ENCODE assay signal across 1 cellular context in the genomic region with DNA sequence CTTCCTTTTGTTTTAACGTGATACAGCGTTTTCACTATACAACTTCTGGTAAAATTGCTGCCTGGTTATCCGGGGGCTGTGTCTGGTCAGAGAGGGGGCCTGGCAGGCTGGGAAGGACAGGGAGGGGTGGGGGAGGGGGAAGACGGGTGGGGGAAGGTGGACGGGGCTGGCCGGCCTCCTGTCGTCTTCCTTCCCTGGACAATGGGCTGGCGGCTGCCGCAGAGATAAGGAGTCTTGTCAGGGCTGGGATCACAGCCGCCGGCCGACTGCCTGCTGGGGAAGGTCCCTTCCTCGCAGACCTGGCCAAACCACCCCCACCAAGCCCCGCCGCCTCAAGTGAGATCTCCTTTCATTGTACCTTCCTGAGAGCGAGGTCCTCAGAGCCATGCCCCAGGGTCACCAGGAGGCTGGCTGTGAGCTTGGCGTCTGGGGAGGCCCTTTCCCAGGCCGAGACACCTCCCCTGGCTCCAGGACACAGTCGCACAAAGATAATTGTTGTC.
TF ChIP-seq lines count a peak whose summit lies in the region.

No MANE protein-coding gene starts in this region.

TF ChIP-seq in GM23338, 12 proteins besides CTCF, POLR2A, EP300 and RAD21 (continued from another document):
- TF ChIP-seq, protein P1, sequence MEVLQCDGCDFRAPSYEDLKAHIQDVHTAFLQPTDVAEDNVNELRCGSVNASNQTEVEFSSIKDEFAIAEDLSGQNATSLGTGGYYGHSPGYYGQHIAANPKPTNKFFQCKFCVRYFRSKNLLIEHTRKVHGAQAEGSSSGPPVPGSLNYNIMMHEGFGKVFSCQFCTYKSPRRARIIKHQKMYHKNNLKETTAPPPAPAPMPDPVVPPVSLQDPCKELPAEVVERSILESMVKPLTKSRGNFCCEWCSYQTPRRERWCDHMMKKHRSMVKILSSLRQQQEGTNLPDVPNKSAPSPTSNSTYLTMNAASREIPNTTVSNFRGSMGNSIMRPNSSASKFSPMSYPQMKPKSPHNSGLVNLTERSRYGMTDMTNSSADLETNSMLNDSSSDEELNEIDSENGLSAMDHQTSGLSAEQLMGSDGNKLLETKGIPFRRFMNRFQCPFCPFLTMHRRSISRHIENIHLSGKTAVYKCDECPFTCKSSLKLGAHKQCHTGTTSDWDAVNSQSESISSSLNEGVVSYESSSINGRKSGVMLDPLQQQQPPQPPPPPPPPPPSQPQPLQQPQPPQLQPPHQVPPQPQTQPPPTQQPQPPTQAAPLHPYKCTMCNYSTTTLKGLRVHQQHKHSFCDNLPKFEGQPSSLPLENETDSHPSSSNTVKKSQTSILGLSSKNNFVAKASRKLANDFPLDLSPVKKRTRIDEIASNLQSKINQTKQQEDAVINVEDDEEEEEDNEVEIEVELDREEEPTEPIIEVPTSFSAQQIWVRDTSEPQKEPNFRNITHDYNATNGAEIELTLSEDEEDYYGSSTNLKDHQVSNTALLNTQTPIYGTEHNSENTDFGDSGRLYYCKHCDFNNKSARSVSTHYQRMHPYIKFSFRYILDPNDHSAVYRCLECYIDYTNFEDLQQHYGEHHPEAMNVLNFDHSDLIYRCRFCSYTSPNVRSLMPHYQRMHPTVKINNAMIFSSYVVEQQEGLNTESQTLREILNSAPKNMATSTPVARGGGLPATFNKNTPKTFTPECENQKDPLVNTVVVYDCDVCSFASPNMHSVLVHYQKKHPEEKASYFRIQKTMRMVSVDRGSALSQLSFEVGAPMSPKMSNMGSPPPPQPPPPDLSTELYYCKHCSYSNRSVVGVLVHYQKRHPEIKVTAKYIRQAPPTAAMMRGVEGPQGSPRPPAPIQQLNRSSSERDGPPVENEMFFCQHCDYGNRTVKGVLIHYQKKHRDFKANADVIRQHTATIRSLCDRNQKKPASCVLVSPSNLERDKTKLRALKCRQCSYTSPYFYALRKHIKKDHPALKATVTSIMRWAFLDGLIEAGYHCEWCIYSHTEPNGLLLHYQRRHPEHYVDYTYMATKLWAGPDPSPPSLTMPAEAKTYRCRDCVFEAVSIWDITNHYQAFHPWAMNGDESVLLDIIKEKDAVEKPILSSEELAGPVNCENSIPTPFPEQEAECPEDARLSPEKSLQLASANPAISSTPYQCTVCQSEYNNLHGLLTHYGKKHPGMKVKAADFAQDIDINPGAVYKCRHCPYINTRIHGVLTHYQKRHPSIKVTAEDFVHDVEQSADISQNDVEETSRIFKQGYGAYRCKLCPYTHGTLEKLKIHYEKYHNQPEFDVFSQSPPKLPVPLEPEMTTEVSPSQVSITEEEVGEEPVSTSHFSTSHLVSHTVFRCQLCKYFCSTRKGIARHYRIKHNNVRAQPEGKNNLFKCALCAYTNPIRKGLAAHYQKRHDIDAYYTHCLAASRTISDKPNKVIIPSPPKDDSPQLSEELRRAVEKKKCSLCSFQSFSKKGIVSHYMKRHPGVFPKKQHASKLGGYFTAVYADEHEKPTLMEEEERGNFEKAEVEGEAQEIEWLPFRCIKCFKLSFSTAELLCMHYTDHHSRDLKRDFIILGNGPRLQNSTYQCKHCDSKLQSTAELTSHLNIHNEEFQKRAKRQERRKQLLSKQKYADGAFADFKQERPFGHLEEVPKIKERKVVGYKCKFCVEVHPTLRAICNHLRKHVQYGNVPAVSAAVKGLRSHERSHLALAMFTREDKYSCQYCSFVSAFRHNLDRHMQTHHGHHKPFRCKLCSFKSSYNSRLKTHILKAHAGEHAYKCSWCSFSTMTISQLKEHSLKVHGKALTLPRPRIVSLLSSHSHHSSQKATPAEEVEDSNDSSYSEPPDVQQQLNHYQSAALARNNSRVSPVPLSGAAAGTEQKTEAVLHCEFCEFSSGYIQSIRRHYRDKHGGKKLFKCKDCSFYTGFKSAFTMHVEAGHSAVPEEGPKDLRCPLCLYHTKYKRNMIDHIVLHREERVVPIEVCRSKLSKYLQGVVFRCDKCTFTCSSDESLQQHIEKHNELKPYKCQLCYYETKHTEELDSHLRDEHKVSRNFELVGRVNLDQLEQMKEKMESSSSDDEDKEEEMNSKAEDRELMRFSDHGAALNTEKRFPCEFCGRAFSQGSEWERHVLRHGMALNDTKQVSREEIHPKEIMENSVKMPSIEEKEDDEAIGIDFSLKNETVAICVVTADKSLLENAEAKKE (CRISPR knock-in tag; IDR thresholded peaks at IDR 0.05), result no peak
- TF ChIP-seq, protein P2, sequence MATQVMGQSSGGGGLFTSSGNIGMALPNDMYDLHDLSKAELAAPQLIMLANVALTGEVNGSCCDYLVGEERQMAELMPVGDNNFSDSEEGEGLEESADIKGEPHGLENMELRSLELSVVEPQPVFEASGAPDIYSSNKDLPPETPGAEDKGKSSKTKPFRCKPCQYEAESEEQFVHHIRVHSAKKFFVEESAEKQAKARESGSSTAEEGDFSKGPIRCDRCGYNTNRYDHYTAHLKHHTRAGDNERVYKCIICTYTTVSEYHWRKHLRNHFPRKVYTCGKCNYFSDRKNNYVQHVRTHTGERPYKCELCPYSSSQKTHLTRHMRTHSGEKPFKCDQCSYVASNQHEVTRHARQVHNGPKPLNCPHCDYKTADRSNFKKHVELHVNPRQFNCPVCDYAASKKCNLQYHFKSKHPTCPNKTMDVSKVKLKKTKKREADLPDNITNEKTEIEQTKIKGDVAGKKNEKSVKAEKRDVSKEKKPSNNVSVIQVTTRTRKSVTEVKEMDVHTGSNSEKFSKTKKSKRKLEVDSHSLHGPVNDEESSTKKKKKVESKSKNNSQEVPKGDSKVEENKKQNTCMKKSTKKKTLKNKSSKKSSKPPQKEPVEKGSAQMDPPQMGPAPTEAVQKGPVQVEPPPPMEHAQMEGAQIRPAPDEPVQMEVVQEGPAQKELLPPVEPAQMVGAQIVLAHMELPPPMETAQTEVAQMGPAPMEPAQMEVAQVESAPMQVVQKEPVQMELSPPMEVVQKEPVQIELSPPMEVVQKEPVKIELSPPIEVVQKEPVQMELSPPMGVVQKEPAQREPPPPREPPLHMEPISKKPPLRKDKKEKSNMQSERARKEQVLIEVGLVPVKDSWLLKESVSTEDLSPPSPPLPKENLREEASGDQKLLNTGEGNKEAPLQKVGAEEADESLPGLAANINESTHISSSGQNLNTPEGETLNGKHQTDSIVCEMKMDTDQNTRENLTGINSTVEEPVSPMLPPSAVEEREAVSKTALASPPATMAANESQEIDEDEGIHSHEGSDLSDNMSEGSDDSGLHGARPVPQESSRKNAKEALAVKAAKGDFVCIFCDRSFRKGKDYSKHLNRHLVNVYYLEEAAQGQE (IDR thresholded peaks at IDR 0.05; ENCODE audit: unreplicated experiment), result no peak
- TF ChIP-seq EZH2 (IDR thresholded peaks at IDR 0.05; ENCODE audit: low read depth, unreplicated experiment), result no peak
- TF ChIP-seq CREB1 (CRISPR knock-in tag; IDR thresholded peaks at IDR 0.05; ENCODE audit: low read depth), result no peak
- TF ChIP-seq NANOG (IDR thresholded peaks at IDR 0.05; ENCODE audit: borderline replicate concordance), result no peak
- TF ChIP-seq, protein P3, sequence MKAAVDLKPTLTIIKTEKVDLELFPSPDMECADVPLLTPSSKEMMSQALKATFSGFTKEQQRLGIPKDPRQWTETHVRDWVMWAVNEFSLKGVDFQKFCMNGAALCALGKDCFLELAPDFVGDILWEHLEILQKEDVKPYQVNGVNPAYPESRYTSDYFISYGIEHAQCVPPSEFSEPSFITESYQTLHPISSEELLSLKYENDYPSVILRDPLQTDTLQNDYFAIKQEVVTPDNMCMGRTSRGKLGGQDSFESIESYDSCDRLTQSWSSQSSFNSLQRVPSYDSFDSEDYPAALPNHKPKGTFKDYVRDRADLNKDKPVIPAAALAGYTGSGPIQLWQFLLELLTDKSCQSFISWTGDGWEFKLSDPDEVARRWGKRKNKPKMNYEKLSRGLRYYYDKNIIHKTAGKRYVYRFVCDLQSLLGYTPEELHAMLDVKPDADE (IDR thresholded peaks at IDR 0.05), result no peak
- no peak for TF ChIP-seq ZNF331 (CRISPR knock-in tag; IDR thresholded peaks at IDR 0.05; ENCODE audit: low read depth)
- no peak for TF ChIP-seq STAT1 (IDR thresholded peaks at IDR 0.05; ENCODE audit: unreplicated experiment)
- TF ChIP-seq JUNB (IDR thresholded peaks at IDR 0.05; ENCODE audit: unreplicated experiment), result no peak
- TF ChIP-seq POLR2AphosphoS5 (IDR thresholded peaks at IDR 0.05; ENCODE audit: low read depth), result no peak
- TF ChIP-seq EZH2phosphoT487 (IDR thresholded peaks at IDR 0.05; ENCODE audit: unreplicated experiment), result no peak
